1 cellular context compared by ENCODE assay signal in genomic region chr1:234601217-234602017, GRCh38.
TF ChIP-seq lines count a peak whose summit lies in the region.

No MANE protein-coding gene starts in this region.

TF ChIP-seq in HepG2, 621 proteins besides CTCF, POLR2A, EP300 and RAD21 (continued from another document):
- 0 out of 2 replicates have a peak, but pooled peaks have one; percentile 0 for TF ChIP-seq ZNF280D (CRISPR knock-in tag; IDR thresholded peaks at IDR 0.05)
- TF ChIP-seq RNF219 (CRISPR knock-in tag; IDR thresholded peaks at IDR 0.05), result no peak
- 0 out of 2 replicates have a peak, but pooled peaks have one; percentile 13 for TF ChIP-seq RXRB (CRISPR knock-in tag; IDR thresholded peaks at IDR 0.05; ENCODE audit: borderline replicate concordance)
- no peak for TF ChIP-seq ZNF362 (CRISPR knock-in tag; IDR thresholded peaks at IDR 0.05; ENCODE audit: borderline replicate concordance)
- TF ChIP-seq ZNF724P (CRISPR knock-in tag; IDR thresholded peaks at IDR 0.05; ENCODE audit: borderline replicate concordance), result no peak
- TF ChIP-seq ZNF224 (CRISPR knock-in tag; IDR thresholded peaks at IDR 0.05), result no peak
- no peak for TF ChIP-seq HNRNPUL1 (IDR thresholded peaks at IDR 0.05; ENCODE audit: low read depth, low read length)
- no peak; the same call in 1 of the 2 replicates for TF ChIP-seq BCL6 (CRISPR knock-in tag; IDR thresholded peaks at IDR 0.05)
- 0 out of 2 replicates have a peak, but pooled peaks have one; percentile 22 for TF ChIP-seq MIER2 (CRISPR knock-in tag; IDR thresholded peaks at IDR 0.05)
- TF ChIP-seq, protein P1, sequence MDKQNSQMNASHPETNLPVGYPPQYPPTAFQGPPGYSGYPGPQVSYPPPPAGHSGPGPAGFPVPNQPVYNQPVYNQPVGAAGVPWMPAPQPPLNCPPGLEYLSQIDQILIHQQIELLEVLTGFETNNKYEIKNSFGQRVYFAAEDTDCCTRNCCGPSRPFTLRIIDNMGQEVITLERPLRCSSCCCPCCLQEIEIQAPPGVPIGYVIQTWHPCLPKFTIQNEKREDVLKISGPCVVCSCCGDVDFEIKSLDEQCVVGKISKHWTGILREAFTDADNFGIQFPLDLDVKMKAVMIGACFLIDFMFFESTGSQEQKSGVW (CRISPR knock-in tag; IDR thresholded peaks at IDR 0.05; ENCODE audit: borderline replicate concordance), result no peak
- TF ChIP-seq, protein P2, sequence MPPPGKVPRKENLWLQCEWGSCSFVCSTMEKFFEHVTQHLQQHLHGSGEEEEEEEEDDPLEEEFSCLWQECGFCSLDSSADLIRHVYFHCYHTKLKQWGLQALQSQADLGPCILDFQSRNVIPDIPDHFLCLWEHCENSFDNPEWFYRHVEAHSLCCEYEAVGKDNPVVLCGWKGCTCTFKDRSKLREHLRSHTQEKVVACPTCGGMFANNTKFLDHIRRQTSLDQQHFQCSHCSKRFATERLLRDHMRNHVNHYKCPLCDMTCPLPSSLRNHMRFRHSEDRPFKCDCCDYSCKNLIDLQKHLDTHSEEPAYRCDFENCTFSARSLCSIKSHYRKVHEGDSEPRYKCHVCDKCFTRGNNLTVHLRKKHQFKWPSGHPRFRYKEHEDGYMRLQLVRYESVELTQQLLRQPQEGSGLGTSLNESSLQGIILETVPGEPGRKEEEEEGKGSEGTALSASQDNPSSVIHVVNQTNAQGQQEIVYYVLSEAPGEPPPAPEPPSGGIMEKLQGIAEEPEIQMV (CRISPR knock-in tag; IDR thresholded peaks at IDR 0.05; ENCODE audit: low read depth), result no peak
- TF ChIP-seq TCF7 (IDR thresholded peaks at IDR 0.05; ENCODE audit: low read depth), result peak; percentile 42
- TF ChIP-seq YEATS2 (CRISPR knock-in tag; IDR thresholded peaks at IDR 0.05; ENCODE audit: borderline replicate concordance), result no peak
- TF ChIP-seq BHLHE40 (IDR thresholded peaks at IDR 0.05; ENCODE audit: low read length), result no peak
- no peak for TF ChIP-seq SUZ12 (IDR thresholded peaks at IDR 0.05; ENCODE audit: low read depth, low read length)
- peak; percentile 54; the same call in 1 of the 2 replicates for TF ChIP-seq ZC3H4 (CRISPR knock-in tag; IDR thresholded peaks at IDR 0.05; ENCODE audit: borderline replicate concordance)
- no peak for TF ChIP-seq EED (CRISPR knock-in tag; IDR thresholded peaks at IDR 0.05)
- no peak for TF ChIP-seq ZSCAN29 (CRISPR knock-in tag; conservative IDR thresholded peaks at IDR 0.05)
- peak; percentile 97 for TF ChIP-seq CEBPB (IDR thresholded peaks at IDR 0.05; ENCODE audit: borderline replicate concordance, low read depth, low read length)
